ENCODE assay signal across 8 cellular contexts in genomic region chr16:13919330-13919682, GRCh38. TPM values are rescaled to one million over a fixed set of nuclear protein-coding genes. Genes with fewer than 3 reads are reported as not detected.
DNase-seq lines count a peak whose midpoint lies in the region; ATAC-seq and TF ChIP-seq lines count a peak whose summit lies in the region.

No MANE protein-coding gene starts in this region.

- H3K27ac ChIP-seq in CD4-positive, CD25-positive, alpha-beta regulatory T cell (ENCODE audit: insufficient read depth, low read length, poor library complexity, severe bottlenecking), result peak overlapping the region; percentile 21
- peak overlapping the region; percentile 53; the same call in 1 of the 2 replicates for H3K27ac ChIP-seq in HUES64 (ENCODE audit: low read depth, low read length)
- no peak overlapping the region for H3K27ac ChIP-seq in lower lobe of right lung
- H3K27ac ChIP-seq in upper lobe of left lung, result peak overlapping the region in 3 of 4 donors; percentile 59 to 88 (median 73)

- peak overlapping the region; percentile 75 for H3K4me3 ChIP-seq in CD4-positive, CD25-positive, alpha-beta regulatory T cell (ENCODE audit: low read depth, low read length)
- H3K4me3 ChIP-seq in HUES64 (ENCODE audit: low read length), result peak overlapping the region; percentile 90
- peak overlapping the region; percentile 91 for H3K4me3 ChIP-seq in lower lobe of right lung
- H3K4me3 ChIP-seq in upper lobe of left lung, result peak overlapping the region in 3 of 4 donors; percentile 78 to 95 (median 94)

- peak overlapping the region; percentile 89 to 95 (median 93) for H3K27ac Mint-ChIP-seq in CD4-positive, CD25-positive, alpha-beta regulatory T cell

- H3K4me1 Mint-ChIP-seq in CD4-positive, CD25-positive, alpha-beta regulatory T cell, result peaks cover 5 to 30% (median 21%) of the 10 kb centered on the region in 4 donors

- H3K36me3 ChIP-seq in CD4-positive, CD25-positive, alpha-beta regulatory T cell (ENCODE audit: control insufficient read depth, insufficient read depth, low read length), result no peaks in the 10 kb centered on the region
- peaks cover 15% of the 10 kb centered on the region for H3K36me3 ChIP-seq in HUES64 (ENCODE audit: insufficient read depth, low read length)
- H3K36me3 ChIP-seq in lower lobe of right lung, result peaks cover 15% of the 10 kb centered on the region
- H3K36me3 ChIP-seq in upper lobe of left lung, result peaks cover 0 to 5% (median 2%) of the 10 kb centered on the region in 4 donors

- intact Hi-C loops in lower lobe of right lung (cut with DNase I), result no loop called here

- H3K9me3 ChIP-seq in CD4-positive, CD25-positive, alpha-beta regulatory T cell (ENCODE audit: control insufficient read depth in 2 of 2, low read length in 2 of 2), result no peaks in the 10 kb centered on the region
- no peaks in the 10 kb centered on the region for H3K9me3 ChIP-seq in HUES64 (ENCODE audit: insufficient read depth, low read depth, low read length)
- no peaks in the 10 kb centered on the region for H3K9me3 ChIP-seq in lower lobe of right lung
- H3K9me3 ChIP-seq in upper lobe of left lung, result no peaks in the 10 kb centered on the region

- no peak for TF ChIP-seq CTCF in lower lobe of right lung (IDR thresholded peaks at IDR 0.05)
- no peak for TF ChIP-seq CTCF in upper lobe of left lung (IDR thresholded peaks at IDR 0.05)

- peaks cover 25% of the 10 kb centered on the region for H3K27me3 Mint-ChIP-seq in CD4-positive, CD25-positive, alpha-beta regulatory T cell

- peak in 2 of 3 donors; percentile 57 to 61 for DNase-seq in CD4-positive, CD25-positive, alpha-beta regulatory T cell
- DNase-seq in RKO (ENCODE audit: low spot score) (peak; percentile 71), dedifferentiated amniotic fluid mesenchymal stem cell (ENCODE audit: extremely low spot score) (peak; percentile 40), lower lobe of right lung (no peak), upper lobe of left lung (no peak), retina (no peak), GOT3 (lab: John Stamatoyannopoulos, UW) (no peak)

- peaks cover 4% of the 10 kb centered on the region for H3K36me3 Mint-ChIP-seq in CD4-positive, CD25-positive, alpha-beta regulatory T cell

- 41% methylated on average over 3 of the region's 3 CpGs for WGBS in HUES64
- 0 to 1% methylated on average over 3 of the region's 3 CpGs for WGBS in upper lobe of left lung, 2 donors

- H3K4me1 ChIP-seq in CD4-positive, CD25-positive, alpha-beta regulatory T cell (ENCODE audit: control insufficient read depth, insufficient read depth, low read length, poor library complexity, severe bottlenecking), result peaks cover 12% of the 10 kb centered on the region
- peaks cover 3% of the 10 kb centered on the region; the same call in 1 of the 2 replicates for H3K4me1 ChIP-seq in HUES64 (ENCODE audit: insufficient read depth, low read length)
- peaks cover 16% of the 10 kb centered on the region for H3K4me1 ChIP-seq in lower lobe of right lung
- peaks cover 8 to 26% (median 17%) of the 10 kb centered on the region in 4 donors for H3K4me1 ChIP-seq in upper lobe of left lung

- no peaks in the 10 kb centered on the region for H3K9me3 Mint-ChIP-seq in CD4-positive, CD25-positive, alpha-beta regulatory T cell

- TF ChIP-seq EP300 in upper lobe of left lung (IDR thresholded peaks at IDR 0.05), result no peak

- peaks cover 7% of the 10 kb centered on the region for H3K27me3 ChIP-seq in CD4-positive, CD25-positive, alpha-beta regulatory T cell (ENCODE audit: control insufficient read depth, insufficient read depth, low read length)
- H3K27me3 ChIP-seq in HUES64 (ENCODE audit: insufficient read depth, low read length) (no peaks in the 10 kb centered on the region), lower lobe of right lung (ENCODE audit: low read depth) (no peaks in the 10 kb centered on the region), upper lobe of left lung (no peaks in the 10 kb centered on the region)

- H3K4me3 Mint-ChIP-seq in CD4-positive, CD25-positive, alpha-beta regulatory T cell, result peak overlapping the region; percentile 86 to 96 (median 94)

- no peak for ATAC-seq in CD4-positive, CD25-positive, alpha-beta regulatory T cell (ENCODE audit: low read depth in 2 of 2)
- ATAC-seq in lower lobe of right lung, result peak; percentile 2 to 54
- ATAC-seq in upper lobe of left lung (ENCODE audit: low FRiP score in 2 of 2), result peak; percentile 24 to 31

- peak overlapping the region; percentile 56; the same call in 1 of the 2 replicates for H3K9ac ChIP-seq in HUES64 (ENCODE audit: low read depth, low read length)

- TF ChIP-seq POLR2A in upper lobe of left lung (IDR thresholded peaks at IDR 0.05), result no peak

RNA-seq across cellular contexts. Expression of gene ERCC4, which starts 0.6 kb away (rescaled TPM):
- 8.8 TPM for total RNA-seq in CD4-positive, CD25-positive, alpha-beta regulatory T cell
- polyA plus RNA-seq in CD4-positive, CD25-positive, alpha-beta regulatory T cell, result 10 to 100 TPM; 14.5 to 18.2 (median 16.7) TPM
- 4.0 TPM for polyA plus RNA-seq in HUES64 (2013, experiment 1 of 2)
- 6.5 TPM for polyA plus RNA-seq in HUES64 (2013, experiment 2 of 2)
- total RNA-seq in lower lobe of right lung, result 10.9 TPM
- total RNA-seq in upper lobe of left lung, result 10 to 100 TPM in 2 of 6 donors, 1 to 10 TPM in 4; 4.2 to 12.1 (median 7.5) TPM

Comparison
In these comparisons a context has a peak if more than half of its experiments do, and no peak if none do; other contexts are left out.
1. ATAC-seq: peak in lower lobe of right lung (2 of 2) and upper lobe of left lung (2 of 2); none in CD4-positive, CD25-positive, alpha-beta regulatory T cell (0 of 2).
2. DNase-seq: peak in CD4-positive, CD25-positive, alpha-beta regulatory T cell (2 of 3), RKO (single experiment) and dedifferentiated amniotic fluid mesenchymal stem cell (single experiment); none in lower lobe of right lung (single experiment), upper lobe of left lung (0 of 2), retina (single experiment) and GOT3 (single experiment).
3. Peak in every context shown above with its lines, with median percentiles within 50 percentile points of each other: H3K4me3 ChIP-seq.